ENCODE assay signal across 12 cellular contexts in the genomic region with DNA sequence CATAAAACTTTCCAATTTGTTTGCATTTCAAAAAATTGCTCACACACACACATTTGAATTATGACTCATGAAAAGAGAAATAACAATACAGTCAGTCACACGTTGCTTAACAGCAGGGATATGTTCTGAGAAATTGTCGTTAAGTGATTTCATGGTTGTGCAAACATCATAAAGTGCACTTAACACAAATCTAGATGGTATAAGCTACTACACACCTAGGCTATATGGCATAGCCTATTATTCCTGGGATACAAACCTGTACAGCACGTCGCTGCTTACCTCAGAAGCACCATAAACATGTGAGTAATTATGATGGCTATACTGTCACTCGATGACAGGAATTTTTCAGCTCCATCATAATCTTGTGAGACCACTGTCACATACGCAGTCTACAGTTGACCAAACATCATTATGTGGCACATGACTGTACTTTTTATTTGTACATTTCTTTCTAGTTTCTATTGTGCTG.
DNase-seq lines count a peak whose midpoint lies in the region; ATAC-seq and TF ChIP-seq lines count a peak whose summit lies in the region.
"Had no signal": no experiment of that assay in that cellular context is flagged by ENCODE, and none has a peak within 500 bp of the region (broad histone marks: within the 10 kb centered on the region; RNA-seq: fewer than 3 reads in every experiment).

No MANE protein-coding gene starts in this region.

- no peak overlapping the region for H3K27ac ChIP-seq in upper lobe of right lung

- in situ Hi-C loops in astrocyte of the cerebellum (cut with HindIII; ENCODE audit: low sequenced_read_pairs), result no loop called here

- H3K27me3 ChIP-seq in upper lobe of right lung, result no peaks in the 10 kb centered on the region

- POLR2A ChIA-PET in activated CD4-positive, alpha-beta T cell treated with anti-CD3 and anti-CD28 coated beads, Interleukin-2, amount 10 ng/mL, durations not matched to agents 7 days and 5 days (lab: Charles Lee), result no interaction called here

- peak; percentile 87 for ATAC-seq in mucosa of descending colon
- ATAC-seq in upper lobe of right lung, result no peak
- ATAC-seq in HG03159 (IDR thresholded peaks at IDR 0.05; ENCODE audit: unreplicated experiment), result no peak
- ATAC-seq: natural killer cell treated with Interleukin-12 subunit alpha and Interleukin-12 subunit beta and Interleukin-15 and Interleukin-18, amount 100 ng/mL, for 72 hours had no signal

- DNase-seq in Daoy (ENCODE audit: low read depth), result peak; percentile 49
- peak; percentile 29 for DNase-seq in NCI-H2029 treated with DMSO at 0.1 percent for 48 hours (lab: John Stamatoyannopoulos, UW)
- DNase-seq in astrocyte of the cerebellum (ENCODE audit: low read depth), result peak; percentile 34
- peak in 1 of 3 donors; percentile 90 for DNase-seq in mucosa of descending colon
- DNase-seq in upper lobe of right lung, result no peak
- no peak for DNase-seq in activated CD4-positive, alpha-beta T cell treated with anti-CD3 and anti-CD28 coated beads, Interleukin-2, amount 10 ng/mL, durations not matched to agents 7 days and 5 days
- DNase-seq in KG1 (lab: John Stamatoyannopoulos, UW), result no peak
- DNase-seq: activated effector memory CD4-positive, alpha-beta T cell treated with anti-CD3 and anti-CD28 coated beads, Interleukin-2, amount 50 U/mL, for 16 hours; DMS79 treated with DMSO at 0.1 percent for 48 hours; NCI-H1930 had no signal

- CTCF ChIA-PET in activated CD4-positive, alpha-beta T cell treated with anti-CD3 and anti-CD28 coated beads, Interleukin-2, amount 10 ng/mL, durations not matched to agents 7 days and 5 days (lab: Charles Lee), result no interaction called here

- H3K9me3 ChIP-seq in mucosa of descending colon, result no peaks in the 10 kb centered on the region
- H3K9me3 ChIP-seq in upper lobe of right lung, result no peaks in the 10 kb centered on the region

- intact Hi-C loops in mucosa of descending colon (cut with DNase I, micrococcal nuclease) (no loop called here), upper lobe of right lung (cut with DNase I) (no loop called here)

- TF ChIP-seq CTCF in astrocyte of the cerebellum (IDR thresholded peaks at IDR 0.05; ENCODE audit: low read depth, low read length, missing control alignments), result no peak
- TF ChIP-seq CTCF in mucosa of descending colon (IDR thresholded peaks at IDR 0.05), result no peak
- TF ChIP-seq CTCF in upper lobe of right lung (IDR thresholded peaks at IDR 0.05), result no peak

- H3K4me3 Mint-ChIP-seq in activated CD4-positive, alpha-beta T cell treated with anti-CD3 and anti-CD28 coated beads, Interleukin-2, amount 10 ng/mL, durations not matched to agents 7 days and 5 days, result no peak overlapping the region
- H3K4me3 Mint-ChIP-seq: natural killer cell treated with Interleukin-12 subunit alpha and Interleukin-12 subunit beta and Interleukin-15 and Interleukin-18, amount 100 ng/mL, for 72 hours had no signal

- no peaks in the 10 kb centered on the region for H3K4me1 Mint-ChIP-seq in activated CD4-positive, alpha-beta T cell treated with anti-CD3 and anti-CD28 coated beads, Interleukin-2, amount 10 ng/mL, durations not matched to agents 7 days and 5 days

- no peaks in the 10 kb centered on the region for H3K9me3 Mint-ChIP-seq in activated CD4-positive, alpha-beta T cell treated with anti-CD3 and anti-CD28 coated beads, Interleukin-2, amount 10 ng/mL, durations not matched to agents 7 days and 5 days

- H3K27me3 Mint-ChIP-seq in activated CD4-positive, alpha-beta T cell treated with anti-CD3 and anti-CD28 coated beads, Interleukin-2, amount 10 ng/mL, durations not matched to agents 7 days and 5 days, result no peaks in the 10 kb centered on the region
- H3K27me3 Mint-ChIP-seq: natural killer cell treated with Interleukin-12 subunit alpha and Interleukin-12 subunit beta and Interleukin-15 and Interleukin-18, amount 100 ng/mL, for 72 hours had no signal

- no peaks in the 10 kb centered on the region for H3K36me3 Mint-ChIP-seq in activated CD4-positive, alpha-beta T cell treated with anti-CD3 and anti-CD28 coated beads, Interleukin-2, amount 10 ng/mL, durations not matched to agents 7 days and 5 days (ENCODE audit: low read depth)
- H3K36me3 Mint-ChIP-seq: natural killer cell treated with Interleukin-12 subunit alpha and Interleukin-12 subunit beta and Interleukin-15 and Interleukin-18, amount 100 ng/mL, for 72 hours had no signal

- H3K36me3 ChIP-seq in mucosa of descending colon (ENCODE audit: low read depth) (no peaks in the 10 kb centered on the region), upper lobe of right lung (no peaks in the 10 kb centered on the region)

- H3K4me1 ChIP-seq in mucosa of descending colon (ENCODE audit: low read depth), result peaks cover 23% of the 10 kb centered on the region
- no peaks in the 10 kb centered on the region for H3K4me1 ChIP-seq in upper lobe of right lung

- H3K4me3 ChIP-seq in astrocyte of the cerebellum (ENCODE audit: low read depth, low read length) (no peak overlapping the region), mucosa of descending colon (no peak overlapping the region), upper lobe of right lung (no peak overlapping the region)

- no peak overlapping the region for H3K27ac Mint-ChIP-seq in activated CD4-positive, alpha-beta T cell treated with anti-CD3 and anti-CD28 coated beads, Interleukin-2, amount 10 ng/mL, durations not matched to agents 7 days and 5 days
- H3K27ac Mint-ChIP-seq: natural killer cell treated with Interleukin-12 subunit alpha and Interleukin-12 subunit beta and Interleukin-15 and Interleukin-18, amount 100 ng/mL, for 72 hours had no signal

Comparison
In these comparisons a context has a peak if more than half of its experiments do, and no peak if none do; other contexts are left out.
1. DNase-seq: peak in Daoy (single experiment), NCI-H2029 treated with DMSO at 0.1 percent for 48 hours (single experiment) and astrocyte of the cerebellum (single experiment); none in upper lobe of right lung (single experiment), activated CD4-positive, alpha-beta T cell treated with anti-CD3 and anti-CD28 coated beads, Interleukin-2, amount 10 ng/mL, durations not matched to agents 7 days and 5 days (single experiment) and KG1 (single experiment).